1 cellular context compared by ENCODE assay signal in the genomic region with DNA sequence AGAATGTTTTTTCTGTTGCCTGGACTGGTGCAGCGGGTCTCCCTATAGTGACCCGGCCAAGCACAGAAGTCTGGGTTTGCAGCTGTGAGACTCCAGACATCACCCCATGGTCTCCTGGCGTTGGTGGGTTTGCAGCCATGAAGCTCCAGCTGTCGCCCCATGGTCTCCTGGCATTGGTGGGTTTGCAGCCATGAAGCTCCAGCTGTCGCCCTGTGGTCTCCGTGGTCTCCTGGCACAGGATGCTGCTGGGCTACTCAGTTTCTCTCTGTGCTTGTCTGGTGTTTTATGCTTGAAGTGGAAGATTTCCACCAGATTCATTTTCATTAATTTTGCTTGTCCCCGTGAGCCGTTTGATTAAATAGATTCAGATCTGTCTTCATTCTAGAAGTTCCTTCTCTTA. TPM values are rescaled to one million over a fixed set of nuclear protein-coding genes. Genes with fewer than 3 reads are reported as not detected.
"Had no signal": no experiment of that assay in that cellular context is flagged by ENCODE, and none has a peak within 500 bp of the region (broad histone marks: within the 10 kb centered on the region; RNA-seq: fewer than 3 reads in every experiment).

No MANE protein-coding gene starts in this region.

RNA-seq across cellular contexts. Expression of gene ICOSLG, which starts 58.5 kb away (rescaled TPM):
- polyA plus RNA-seq: immature natural killer cell had no signal
